ENCODE assay signal across 1 cellular context in the genomic region with DNA sequence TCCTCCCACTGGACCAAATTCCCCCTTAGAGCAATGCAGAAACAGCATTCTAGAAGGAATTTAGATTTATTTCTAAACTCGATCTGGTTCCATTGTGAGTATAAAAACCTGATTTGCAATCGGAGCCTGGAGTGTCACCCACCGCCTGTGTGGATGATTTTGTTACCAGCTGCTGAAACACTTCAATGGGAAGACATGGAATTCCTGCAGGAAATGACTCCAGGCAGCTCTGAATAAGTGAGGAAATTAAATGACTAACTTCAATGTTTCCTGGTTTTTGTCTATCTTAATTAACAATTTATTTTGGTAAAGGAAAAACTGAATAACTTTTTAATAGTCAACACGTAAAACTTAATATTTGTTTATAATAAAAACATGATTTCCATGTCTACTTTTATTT.
TF ChIP-seq lines count a peak whose summit lies in the region.

No MANE protein-coding gene starts in this region.

TF ChIP-seq in endothelial cell of umbilical vein, 7 proteins besides CTCF, POLR2A, EP300 and RAD21 (continued from another document):
- no peak for TF ChIP-seq EZH2 (IDR thresholded peaks at IDR 0.05; ENCODE audit: borderline replicate concordance, low read depth, low read length, severe bottlenecking)
- TF ChIP-seq POLR2AphosphoS5 (IDR thresholded peaks at IDR 0.05; ENCODE audit: insufficient read depth, low read depth, low read length), result peak; percentile 62
- TF ChIP-seq JUN (IDR thresholded peaks at IDR 0.05; ENCODE audit: borderline replicate concordance, insufficient read depth, insufficient read length, low read depth), result peak; percentile 92
- peak; percentile 86 for TF ChIP-seq FOS (IDR thresholded peaks at IDR 0.05; ENCODE audit: borderline replicate concordance, insufficient read depth, low read length)
TF ChIP-seq in endothelial cell of umbilical vein: peak in this region for 4.
